In genomic region chr20:25483431-25484132, GRCh38 we compare ENCODE assay signal across 27 cellular contexts.
"Had no signal": no experiment of that assay in that cellular context is flagged by ENCODE, and none has a peak within 500 bp of the region (broad histone marks: within the 10 kb centered on the region; RNA-seq: fewer than 3 reads in every experiment).

No MANE protein-coding gene starts in this region.

- H3K27me3 Mint-ChIP-seq: activated CD4-positive, alpha-beta T cell treated with anti-CD3 and anti-CD28 coated beads for 36 hours; activated CD8-positive, alpha-beta memory T cell treated with anti-CD3 and anti-CD28 coated beads, Interleukin-2, amount 10 ng/mL, durations not matched to agents 7 days and 5 days; activated naive CD8-positive, alpha-beta T cell treated with anti-CD3 and anti-CD28 coated beads for 36 hours; brain had no signal

- H3K9me3 Mint-ChIP-seq: activated naive CD8-positive, alpha-beta T cell treated with anti-CD3 and anti-CD28 coated beads for 36 hours; activated T-cell treated with anti-CD3 and anti-CD28 coated beads, Interleukin-2, amount 50 U/mL, for 72 hours; brain; nephron progenitor cell; stimulated activated memory B cell treated with anti-CD40 and anti-IgM and Interleukin-4, amounts not matched to agents 10 μg/mL and 1 μg/mL and 100 μg/mL, for 72 hours; stimulated activated naive CD8-positive, alpha-beta T cell treated with anti-CD3 and anti-CD28 coated beads, Interleukin-15, amount 100 ng/mL, for 72 hours had no signal

- H3K4me3 ChIP-seq: adrenal gland, ascending aorta, cardiac muscle cell, colonic mucosa, mucosa of descending colon, pancreas, prostate gland, skin epidermis, upper lobe of left lung had no signal

- H3K9me3 ChIP-seq: adrenal gland, ascending aorta, colonic mucosa, mucosa of descending colon, pancreas, prostate gland, upper lobe of left lung had no signal

- H3K36me3 Mint-ChIP-seq: activated CD8-positive, alpha-beta memory T cell treated with anti-CD3 and anti-CD28 coated beads, Interleukin-2, amount 10 ng/mL, durations not matched to agents 7 days and 5 days; activated naive CD8-positive, alpha-beta T cell treated with anti-CD3 and anti-CD28 coated beads for 36 hours; stimulated activated memory B cell treated with anti-CD40 and anti-IgM and Interleukin-4, amounts not matched to agents 10 μg/mL and 1 μg/mL and 100 μg/mL, for 72 hours had no signal

- H3K27ac ChIP-seq: adrenal gland, ascending aorta, cardiac muscle cell, colonic mucosa, pancreas, prostate gland, upper lobe of left lung had no signal

- ATAC-seq: activated CD4-positive, alpha-beta T cell treated with anti-CD3 and anti-CD28 coated beads for 36 hours; activated CD8-positive, alpha-beta memory T cell treated with anti-CD3 and anti-CD28 coated beads, Interleukin-2, amount 10 ng/mL, durations not matched to agents 7 days and 5 days; activated CD8-positive, alpha-beta T cell treated with anti-CD3 and anti-CD28 coated beads, Interleukin-2, amount 10 ng/mL, durations not matched to agents 7 days and 5 days; activated T-cell treated with anti-CD3 and anti-CD28 coated beads, Interleukin-2, amount 50 U/mL, for 72 hours; left ventricle myocardium superior; mucosa of descending colon; pancreas; sciatic nerve; stimulated activated memory B cell treated with anti-CD40 and anti-IgM and Interleukin-4, amounts not matched to agents 10 μg/mL and 1 μg/mL and 100 μg/mL, for 72 hours; stimulated activated naive CD8-positive, alpha-beta T cell treated with anti-CD3 and anti-CD28 coated beads, Interleukin-15, amount 100 ng/mL, for 72 hours had no signal

- DNase-seq: activated CD4-positive, alpha-beta T cell treated with anti-CD3 and anti-CD28 coated beads for 36 hours; activated CD4-positive, CD25-positive, alpha-beta regulatory T cell; activated CD8-positive, alpha-beta memory T cell treated with anti-CD3 and anti-CD28 coated beads, Interleukin-2, amount 10 ng/mL, durations not matched to agents 7 days and 5 days; activated CD8-positive, alpha-beta T cell treated with anti-CD3 and anti-CD28 coated beads, Interleukin-2, amount 10 ng/mL, durations not matched to agents 7 days and 5 days; activated naive CD4-positive, alpha-beta T cell treated with Interleukin-2 at 50 U/mL for 16 hours; activated naive CD8-positive, alpha-beta T cell treated with anti-CD3 and anti-CD28 coated beads for 36 hours; activated T-cell treated with anti-CD3 and anti-CD28 coated beads, Interleukin-2, amount 50 U/mL, for 72 hours; adrenal gland; colonic mucosa; effector CD8-positive, alpha-beta T cell; left ventricle myocardium superior; mucosa of descending colon; nephron progenitor cell; pancreas; retina; stimulated activated CD4-positive, alpha-beta T cell treated with anti-CD3 and anti-CD28 coated beads, Interleukin-12 subunit alpha, Interleukin-12 subunit beta, amount 100 ng/mL, for 4 hours; stimulated activated CD4-positive, alpha-beta T cell treated with anti-CD3 and anti-CD28 coated beads, Interleukin-4, amount 100 ng/mL, for 24 hours; stimulated activated naive CD8-positive, alpha-beta T cell treated with anti-CD3 and anti-CD28 coated beads, Interleukin-15, amount 100 ng/mL, for 72 hours; T-helper 2 cell had no signal

- H3K27me3 ChIP-seq: adrenal gland, ascending aorta, cardiac muscle cell, colonic mucosa, pancreas, upper lobe of left lung had no signal

- H3K36me3 ChIP-seq: colonic mucosa, prostate gland had no signal

- H3K4me3 Mint-ChIP-seq: activated CD4-positive, alpha-beta T cell treated with anti-CD3 and anti-CD28 coated beads for 36 hours; activated CD8-positive, alpha-beta memory T cell treated with anti-CD3 and anti-CD28 coated beads, Interleukin-2, amount 10 ng/mL, durations not matched to agents 7 days and 5 days; activated CD8-positive, alpha-beta T cell treated with anti-CD3 and anti-CD28 coated beads, Interleukin-2, amount 10 ng/mL, durations not matched to agents 7 days and 5 days; activated naive CD8-positive, alpha-beta T cell treated with anti-CD3 and anti-CD28 coated beads for 36 hours; activated T-cell treated with anti-CD3 and anti-CD28 coated beads, Interleukin-2, amount 50 U/mL, for 72 hours; brain; nephron progenitor cell; stimulated activated memory B cell treated with anti-CD40 and anti-IgM and Interleukin-4, amounts not matched to agents 10 μg/mL and 1 μg/mL and 100 μg/mL, for 72 hours; stimulated activated naive CD8-positive, alpha-beta T cell treated with anti-CD3 and anti-CD28 coated beads, Interleukin-15, amount 100 ng/mL, for 72 hours had no signal

- H3K4me1 ChIP-seq: adrenal gland, ascending aorta, colonic mucosa, pancreas, prostate gland, upper lobe of left lung had no signal

- H3K27ac Mint-ChIP-seq: activated CD4-positive, alpha-beta T cell treated with anti-CD3 and anti-CD28 coated beads for 36 hours; activated CD8-positive, alpha-beta memory T cell treated with anti-CD3 and anti-CD28 coated beads, Interleukin-2, amount 10 ng/mL, durations not matched to agents 7 days and 5 days; activated CD8-positive, alpha-beta T cell treated with anti-CD3 and anti-CD28 coated beads, Interleukin-2, amount 10 ng/mL, durations not matched to agents 7 days and 5 days; activated naive CD8-positive, alpha-beta T cell treated with anti-CD3 and anti-CD28 coated beads for 36 hours; activated T-cell treated with anti-CD3 and anti-CD28 coated beads, Interleukin-2, amount 50 U/mL, for 72 hours; nephron progenitor cell; stimulated activated memory B cell treated with anti-CD40 and anti-IgM and Interleukin-4, amounts not matched to agents 10 μg/mL and 1 μg/mL and 100 μg/mL, for 72 hours; stimulated activated naive CD8-positive, alpha-beta T cell treated with anti-CD3 and anti-CD28 coated beads, Interleukin-15, amount 100 ng/mL, for 72 hours had no signal
